ENCODE assay signal across 8 cellular contexts in the genomic region with DNA sequence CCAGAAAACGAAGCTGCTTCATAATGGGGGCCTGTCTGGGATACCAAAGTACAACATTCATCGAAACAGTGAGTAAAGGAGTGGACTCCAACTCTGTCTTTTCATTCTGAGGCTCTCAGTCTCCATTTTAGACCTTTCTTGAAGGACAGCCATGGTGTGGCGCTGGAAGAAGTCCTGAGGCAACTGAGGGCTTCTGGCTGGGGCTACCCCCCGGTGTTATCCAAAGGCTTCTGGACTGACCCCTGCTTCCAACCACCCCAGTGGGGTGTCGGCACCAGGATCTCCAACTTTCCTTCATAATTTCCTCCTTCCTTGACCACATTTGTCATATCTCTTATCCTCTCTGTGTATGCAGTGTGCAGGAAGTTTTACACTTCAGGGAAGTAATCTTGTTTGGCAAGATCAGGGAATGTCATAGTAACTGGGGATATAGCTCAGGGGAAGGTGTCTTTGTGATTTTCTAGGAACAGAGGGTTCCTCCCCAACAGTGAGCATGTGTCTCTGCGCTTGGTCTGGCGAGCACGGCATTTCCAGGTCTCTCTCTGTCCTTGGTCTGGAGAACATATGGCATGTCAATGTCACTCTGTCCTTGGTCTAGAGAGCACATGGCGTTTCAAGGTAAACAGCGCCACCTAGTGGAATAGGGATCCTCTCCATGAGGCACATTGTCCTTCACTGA. TPM values are rescaled to one million over a fixed set of nuclear protein-coding genes. Genes with fewer than 3 reads are reported as not detected.
DNase-seq lines count a peak whose midpoint lies in the region; ATAC-seq, FAIRE-seq and TF ChIP-seq lines count a peak whose summit lies in the region.

No MANE protein-coding gene starts in this region.

- ATAC-seq in GM19455 (IDR thresholded peaks at IDR 0.05; ENCODE audit: unreplicated experiment) (no peak), omental fat pad (ENCODE audit: low FRiP score) (no peak)

- DNase-seq in NCI-H1930 (lab: John Stamatoyannopoulos, UW) (peak; percentile 13 to 30), astrocyte of the hippocampus (ENCODE audit: low read depth, low spot score) (peak; percentile 32), iPS-NIHi11 (ENCODE audit: low spot score) (peak; percentile 64), omental fat pad (ENCODE audit: low spot score) (no peak)
- peak; percentile 59 for DNase-seq in stimulated activated CD4-positive, alpha-beta T cell treated with anti-CD3 and anti-CD28 coated beads, Interleukin-4, amount 100 ng/mL, for 1 hour

- no peak overlapping the region for H3K4me3 ChIP-seq in GM12875 (ENCODE audit: low read depth, low read length)

- TF ChIP-seq CTCF in GM12875 (IDR thresholded peaks at IDR 0.05; ENCODE audit: borderline replicate concordance, insufficient read depth, low read depth, low read length): peak; percentile 80
- TF ChIP-seq CTCF in omental fat pad (IDR thresholded peaks at IDR 0.05): no peak

- peak; percentile 37 for FAIRE-seq in TTC549 (lab: Jason Lieb, UNC)

RNA-seq across cellular contexts. Expression of gene BSDC1, which starts 19.4 kb away (rescaled TPM):
- 10 to 100 TPM; 51.9 to 73.1 (median 69.5) TPM for total RNA-seq in omental fat pad

RNA-seq across cellular contexts. Expression of gene ZBTB8B, which starts 51.2 kb away (rescaled TPM):
- total RNA-seq in omental fat pad: under 1 TPM in 1 of 4 donors, not detected in 3; under 0.01 TPM

RNA-seq across cellular contexts. Expression of gene TSSK3, which starts 51.3 kb away (rescaled TPM):
- under 1 TPM in 1 of 4 donors, not detected in 3; 0.48 TPM for total RNA-seq in omental fat pad

RNA-seq across cellular contexts. Expression of gene FAM229A, which starts 51.4 kb away (rescaled TPM):
- 10 to 100 TPM in 1 of 4 donors, 1 to 10 TPM in 3; 2.5 to 13.4 (median 5.4) TPM for total RNA-seq in omental fat pad
